Comparison of ENCODE assay signal across 1 cellular context in the genomic region with DNA sequence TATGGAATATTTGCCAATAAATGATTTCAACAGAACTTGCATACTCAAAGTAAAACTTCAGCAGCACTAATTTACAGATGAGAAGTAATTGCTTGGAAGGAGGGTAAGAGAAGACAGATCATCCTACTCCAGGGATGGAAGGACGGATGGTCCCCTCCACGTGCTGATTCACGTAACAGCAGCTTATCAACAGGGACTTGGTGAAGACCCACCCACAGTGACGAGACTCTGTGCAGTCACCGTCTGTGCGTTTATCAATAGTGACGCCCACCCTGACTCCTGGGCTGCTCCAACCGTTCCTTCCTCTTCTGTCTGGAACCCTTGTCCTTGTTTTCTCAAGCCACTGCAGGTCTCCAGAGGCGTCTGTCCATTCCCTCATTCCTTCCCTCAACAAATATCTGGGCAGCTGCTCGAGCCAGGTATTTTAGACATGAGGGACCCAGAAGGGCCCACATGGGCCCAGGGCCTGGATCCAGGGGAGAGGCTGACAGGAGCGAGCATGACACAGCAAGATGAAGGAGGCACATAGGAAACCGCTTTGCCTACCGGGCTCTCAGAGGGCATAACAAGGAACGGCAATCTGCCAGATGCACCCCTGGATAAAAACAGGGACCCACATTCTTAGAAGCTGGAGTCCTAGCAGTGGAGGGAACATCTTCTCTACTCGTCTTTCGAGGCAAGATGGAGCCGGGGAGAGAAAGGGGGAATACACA.
TF ChIP-seq lines count a peak whose summit lies in the region.

No MANE protein-coding gene starts in this region.

TF ChIP-seq in K562, 482 proteins besides CTCF, POLR2A, EP300 and RAD21 (continued from another document and continues in another):
- TF ChIP-seq, protein P1, sequence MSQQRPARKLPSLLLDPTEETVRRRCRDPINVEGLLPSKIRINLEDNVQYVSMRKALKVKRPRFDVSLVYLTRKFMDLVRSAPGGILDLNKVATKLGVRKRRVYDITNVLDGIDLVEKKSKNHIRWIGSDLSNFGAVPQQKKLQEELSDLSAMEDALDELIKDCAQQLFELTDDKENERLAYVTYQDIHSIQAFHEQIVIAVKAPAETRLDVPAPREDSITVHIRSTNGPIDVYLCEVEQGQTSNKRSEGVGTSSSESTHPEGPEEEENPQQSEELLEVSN (IDR thresholded peaks at IDR 0.05; ENCODE audit: borderline replicate concordance in 1 of 2, extremely low read depth in 1 of 2, insufficient read depth in 1 of 2, insufficient read length in 1 of 2, low read depth in 1 of 2, low read length in 1 of 2, poor library complexity in 1 of 2, severe bottlenecking in 1 of 2) = no peak
- TF ChIP-seq MAFF (IDR thresholded peaks at IDR 0.05; ENCODE audit: low read length) = 0 out of 2 replicates have a peak, but pooled peaks have one; percentile 11
- TF ChIP-seq, protein P2, sequence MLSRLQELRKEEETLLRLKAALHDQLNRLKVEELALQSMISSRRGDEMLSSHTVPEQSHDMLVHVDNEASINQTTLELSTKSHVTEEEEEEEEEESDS (CRISPR knock-in tag; IDR thresholded peaks at IDR 0.05) = no peak
- TF ChIP-seq ZNF76 (CRISPR knock-in tag; IDR thresholded peaks at IDR 0.05; ENCODE audit: borderline replicate concordance) = no peak
- no peak for TF ChIP-seq STAT5A (IDR thresholded peaks at IDR 0.05; ENCODE audit: borderline replicate concordance, low read length)
- TF ChIP-seq, protein P3, sequence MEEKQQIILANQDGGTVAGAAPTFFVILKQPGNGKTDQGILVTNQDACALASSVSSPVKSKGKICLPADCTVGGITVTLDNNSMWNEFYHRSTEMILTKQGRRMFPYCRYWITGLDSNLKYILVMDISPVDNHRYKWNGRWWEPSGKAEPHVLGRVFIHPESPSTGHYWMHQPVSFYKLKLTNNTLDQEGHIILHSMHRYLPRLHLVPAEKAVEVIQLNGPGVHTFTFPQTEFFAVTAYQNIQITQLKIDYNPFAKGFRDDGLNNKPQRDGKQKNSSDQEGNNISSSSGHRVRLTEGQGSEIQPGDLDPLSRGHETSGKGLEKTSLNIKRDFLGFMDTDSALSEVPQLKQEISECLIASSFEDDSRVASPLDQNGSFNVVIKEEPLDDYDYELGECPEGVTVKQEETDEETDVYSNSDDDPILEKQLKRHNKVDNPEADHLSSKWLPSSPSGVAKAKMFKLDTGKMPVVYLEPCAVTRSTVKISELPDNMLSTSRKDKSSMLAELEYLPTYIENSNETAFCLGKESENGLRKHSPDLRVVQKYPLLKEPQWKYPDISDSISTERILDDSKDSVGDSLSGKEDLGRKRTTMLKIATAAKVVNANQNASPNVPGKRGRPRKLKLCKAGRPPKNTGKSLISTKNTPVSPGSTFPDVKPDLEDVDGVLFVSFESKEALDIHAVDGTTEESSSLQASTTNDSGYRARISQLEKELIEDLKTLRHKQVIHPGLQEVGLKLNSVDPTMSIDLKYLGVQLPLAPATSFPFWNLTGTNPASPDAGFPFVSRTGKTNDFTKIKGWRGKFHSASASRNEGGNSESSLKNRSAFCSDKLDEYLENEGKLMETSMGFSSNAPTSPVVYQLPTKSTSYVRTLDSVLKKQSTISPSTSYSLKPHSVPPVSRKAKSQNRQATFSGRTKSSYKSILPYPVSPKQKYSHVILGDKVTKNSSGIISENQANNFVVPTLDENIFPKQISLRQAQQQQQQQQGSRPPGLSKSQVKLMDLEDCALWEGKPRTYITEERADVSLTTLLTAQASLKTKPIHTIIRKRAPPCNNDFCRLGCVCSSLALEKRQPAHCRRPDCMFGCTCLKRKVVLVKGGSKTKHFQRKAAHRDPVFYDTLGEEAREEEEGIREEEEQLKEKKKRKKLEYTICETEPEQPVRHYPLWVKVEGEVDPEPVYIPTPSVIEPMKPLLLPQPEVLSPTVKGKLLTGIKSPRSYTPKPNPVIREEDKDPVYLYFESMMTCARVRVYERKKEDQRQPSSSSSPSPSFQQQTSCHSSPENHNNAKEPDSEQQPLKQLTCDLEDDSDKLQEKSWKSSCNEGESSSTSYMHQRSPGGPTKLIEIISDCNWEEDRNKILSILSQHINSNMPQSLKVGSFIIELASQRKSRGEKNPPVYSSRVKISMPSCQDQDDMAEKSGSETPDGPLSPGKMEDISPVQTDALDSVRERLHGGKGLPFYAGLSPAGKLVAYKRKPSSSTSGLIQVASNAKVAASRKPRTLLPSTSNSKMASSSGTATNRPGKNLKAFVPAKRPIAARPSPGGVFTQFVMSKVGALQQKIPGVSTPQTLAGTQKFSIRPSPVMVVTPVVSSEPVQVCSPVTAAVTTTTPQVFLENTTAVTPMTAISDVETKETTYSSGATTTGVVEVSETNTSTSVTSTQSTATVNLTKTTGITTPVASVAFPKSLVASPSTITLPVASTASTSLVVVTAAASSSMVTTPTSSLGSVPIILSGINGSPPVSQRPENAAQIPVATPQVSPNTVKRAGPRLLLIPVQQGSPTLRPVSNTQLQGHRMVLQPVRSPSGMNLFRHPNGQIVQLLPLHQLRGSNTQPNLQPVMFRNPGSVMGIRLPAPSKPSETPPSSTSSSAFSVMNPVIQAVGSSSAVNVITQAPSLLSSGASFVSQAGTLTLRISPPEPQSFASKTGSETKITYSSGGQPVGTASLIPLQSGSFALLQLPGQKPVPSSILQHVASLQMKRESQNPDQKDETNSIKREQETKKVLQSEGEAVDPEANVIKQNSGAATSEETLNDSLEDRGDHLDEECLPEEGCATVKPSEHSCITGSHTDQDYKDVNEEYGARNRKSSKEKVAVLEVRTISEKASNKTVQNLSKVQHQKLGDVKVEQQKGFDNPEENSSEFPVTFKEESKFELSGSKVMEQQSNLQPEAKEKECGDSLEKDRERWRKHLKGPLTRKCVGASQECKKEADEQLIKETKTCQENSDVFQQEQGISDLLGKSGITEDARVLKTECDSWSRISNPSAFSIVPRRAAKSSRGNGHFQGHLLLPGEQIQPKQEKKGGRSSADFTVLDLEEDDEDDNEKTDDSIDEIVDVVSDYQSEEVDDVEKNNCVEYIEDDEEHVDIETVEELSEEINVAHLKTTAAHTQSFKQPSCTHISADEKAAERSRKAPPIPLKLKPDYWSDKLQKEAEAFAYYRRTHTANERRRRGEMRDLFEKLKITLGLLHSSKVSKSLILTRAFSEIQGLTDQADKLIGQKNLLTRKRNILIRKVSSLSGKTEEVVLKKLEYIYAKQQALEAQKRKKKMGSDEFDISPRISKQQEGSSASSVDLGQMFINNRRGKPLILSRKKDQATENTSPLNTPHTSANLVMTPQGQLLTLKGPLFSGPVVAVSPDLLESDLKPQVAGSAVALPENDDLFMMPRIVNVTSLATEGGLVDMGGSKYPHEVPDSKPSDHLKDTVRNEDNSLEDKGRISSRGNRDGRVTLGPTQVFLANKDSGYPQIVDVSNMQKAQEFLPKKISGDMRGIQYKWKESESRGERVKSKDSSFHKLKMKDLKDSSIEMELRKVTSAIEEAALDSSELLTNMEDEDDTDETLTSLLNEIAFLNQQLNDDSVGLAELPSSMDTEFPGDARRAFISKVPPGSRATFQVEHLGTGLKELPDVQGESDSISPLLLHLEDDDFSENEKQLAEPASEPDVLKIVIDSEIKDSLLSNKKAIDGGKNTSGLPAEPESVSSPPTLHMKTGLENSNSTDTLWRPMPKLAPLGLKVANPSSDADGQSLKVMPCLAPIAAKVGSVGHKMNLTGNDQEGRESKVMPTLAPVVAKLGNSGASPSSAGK (IDR thresholded peaks at IDR 0.05) = no peak
- 0 out of 2 replicates have a peak, but pooled peaks have one; percentile 8 for TF ChIP-seq CBFA2T2 (conservative IDR thresholded peaks at IDR 0.05)
- no peak for TF ChIP-seq ZNF140 (CRISPR knock-in tag; IDR thresholded peaks at IDR 0.05)
- no peak for TF ChIP-seq NR4A1 (CRISPR knock-in tag; IDR thresholded peaks at IDR 0.05)
- no peak for TF ChIP-seq NR4A1 (tag; IDR thresholded peaks at IDR 0.05)
- TF ChIP-seq CREM (IDR thresholded peaks at IDR 0.05; ENCODE audit: low read depth) = peak; percentile 57
- TF ChIP-seq ZNF431 (CRISPR knock-in tag; IDR thresholded peaks at IDR 0.05) = no peak
- TF ChIP-seq POLR2AphosphoS5 (IDR thresholded peaks at IDR 0.05; ENCODE audit: control insufficient read depth, insufficient read depth, low read depth, low read length) = no peak
- no peak for TF ChIP-seq CBFB (CRISPR knock-in tag; IDR thresholded peaks at IDR 0.05)
- no peak for TF ChIP-seq FOXA3 (CRISPR knock-in tag; conservative IDR thresholded peaks at IDR 0.05 in 1 of 2, IDR thresholded peaks at IDR 0.05 in 1 of 2)
- TF ChIP-seq, protein P4, sequence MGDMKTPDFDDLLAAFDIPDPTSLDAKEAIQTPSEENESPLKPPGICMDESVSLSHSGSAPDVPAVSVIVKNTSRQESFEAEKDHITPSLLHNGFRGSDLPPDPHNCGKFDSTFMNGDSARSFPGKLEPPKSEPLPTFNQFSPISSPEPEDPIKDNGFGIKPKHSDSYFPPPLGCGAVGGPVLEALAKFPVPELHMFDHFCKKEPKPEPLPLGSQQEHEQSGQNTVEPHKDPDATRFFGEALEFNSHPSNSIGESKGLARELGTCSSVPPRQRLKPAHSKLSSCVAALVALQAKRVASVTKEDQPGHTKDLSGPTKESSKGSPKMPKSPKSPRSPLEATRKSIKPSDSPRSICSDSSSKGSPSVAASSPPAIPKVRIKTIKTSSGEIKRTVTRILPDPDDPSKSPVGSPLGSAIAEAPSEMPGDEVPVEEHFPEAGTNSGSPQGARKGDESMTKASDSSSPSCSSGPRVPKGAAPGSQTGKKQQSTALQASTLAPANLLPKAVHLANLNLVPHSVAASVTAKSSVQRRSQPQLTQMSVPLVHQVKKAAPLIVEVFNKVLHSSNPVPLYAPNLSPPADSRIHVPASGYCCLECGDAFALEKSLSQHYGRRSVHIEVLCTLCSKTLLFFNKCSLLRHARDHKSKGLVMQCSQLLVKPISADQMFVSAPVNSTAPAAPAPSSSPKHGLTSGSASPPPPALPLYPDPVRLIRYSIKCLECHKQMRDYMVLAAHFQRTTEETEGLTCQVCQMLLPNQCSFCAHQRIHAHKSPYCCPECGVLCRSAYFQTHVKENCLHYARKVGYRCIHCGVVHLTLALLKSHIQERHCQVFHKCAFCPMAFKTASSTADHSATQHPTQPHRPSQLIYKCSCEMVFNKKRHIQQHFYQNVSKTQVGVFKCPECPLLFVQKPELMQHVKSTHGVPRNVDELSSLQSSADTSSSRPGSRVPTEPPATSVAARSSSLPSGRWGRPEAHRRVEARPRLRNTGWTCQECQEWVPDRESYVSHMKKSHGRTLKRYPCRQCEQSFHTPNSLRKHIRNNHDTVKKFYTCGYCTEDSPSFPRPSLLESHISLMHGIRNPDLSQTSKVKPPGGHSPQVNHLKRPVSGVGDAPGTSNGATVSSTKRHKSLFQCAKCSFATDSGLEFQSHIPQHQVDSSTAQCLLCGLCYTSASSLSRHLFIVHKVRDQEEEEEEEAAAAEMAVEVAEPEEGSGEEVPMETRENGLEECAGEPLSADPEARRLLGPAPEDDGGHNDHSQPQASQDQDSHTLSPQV (IDR thresholded peaks at IDR 0.05) = peak; percentile 76; the same call in 1 of the 2 replicates
- TF ChIP-seq ZNF77 (CRISPR knock-in tag; IDR thresholded peaks at IDR 0.05) = no peak
- TF ChIP-seq PHB (CRISPR knock-in tag; IDR thresholded peaks at IDR 0.05) = no peak
- TF ChIP-seq, protein P5, sequence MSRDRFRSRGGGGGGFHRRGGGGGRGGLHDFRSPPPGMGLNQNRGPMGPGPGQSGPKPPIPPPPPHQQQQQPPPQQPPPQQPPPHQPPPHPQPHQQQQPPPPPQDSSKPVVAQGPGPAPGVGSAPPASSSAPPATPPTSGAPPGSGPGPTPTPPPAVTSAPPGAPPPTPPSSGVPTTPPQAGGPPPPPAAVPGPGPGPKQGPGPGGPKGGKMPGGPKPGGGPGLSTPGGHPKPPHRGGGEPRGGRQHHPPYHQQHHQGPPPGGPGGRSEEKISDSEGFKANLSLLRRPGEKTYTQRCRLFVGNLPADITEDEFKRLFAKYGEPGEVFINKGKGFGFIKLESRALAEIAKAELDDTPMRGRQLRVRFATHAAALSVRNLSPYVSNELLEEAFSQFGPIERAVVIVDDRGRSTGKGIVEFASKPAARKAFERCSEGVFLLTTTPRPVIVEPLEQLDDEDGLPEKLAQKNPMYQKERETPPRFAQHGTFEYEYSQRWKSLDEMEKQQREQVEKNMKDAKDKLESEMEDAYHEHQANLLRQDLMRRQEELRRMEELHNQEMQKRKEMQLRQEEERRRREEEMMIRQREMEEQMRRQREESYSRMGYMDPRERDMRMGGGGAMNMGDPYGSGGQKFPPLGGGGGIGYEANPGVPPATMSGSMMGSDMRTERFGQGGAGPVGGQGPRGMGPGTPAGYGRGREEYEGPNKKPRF (IDR thresholded peaks at IDR 0.05; ENCODE audit: low read depth, low read length) = no peak
- TF ChIP-seq FOXK2 (conservative IDR thresholded peaks at IDR 0.05 in 1 of 2, IDR thresholded peaks at IDR 0.05 in 1 of 2; ENCODE audit: low read depth in 2 of 2) = peak in 1 of 2 experiments; percentile 37; a peak in 1 of 4 replicates
- TF ChIP-seq PCBP2 (IDR thresholded peaks at IDR 0.05; ENCODE audit: low read depth, low read length, poor library complexity, severe bottlenecking) = no peak
- no peak for TF ChIP-seq NFIC (IDR thresholded peaks at IDR 0.05)
- TF ChIP-seq, protein P6, sequence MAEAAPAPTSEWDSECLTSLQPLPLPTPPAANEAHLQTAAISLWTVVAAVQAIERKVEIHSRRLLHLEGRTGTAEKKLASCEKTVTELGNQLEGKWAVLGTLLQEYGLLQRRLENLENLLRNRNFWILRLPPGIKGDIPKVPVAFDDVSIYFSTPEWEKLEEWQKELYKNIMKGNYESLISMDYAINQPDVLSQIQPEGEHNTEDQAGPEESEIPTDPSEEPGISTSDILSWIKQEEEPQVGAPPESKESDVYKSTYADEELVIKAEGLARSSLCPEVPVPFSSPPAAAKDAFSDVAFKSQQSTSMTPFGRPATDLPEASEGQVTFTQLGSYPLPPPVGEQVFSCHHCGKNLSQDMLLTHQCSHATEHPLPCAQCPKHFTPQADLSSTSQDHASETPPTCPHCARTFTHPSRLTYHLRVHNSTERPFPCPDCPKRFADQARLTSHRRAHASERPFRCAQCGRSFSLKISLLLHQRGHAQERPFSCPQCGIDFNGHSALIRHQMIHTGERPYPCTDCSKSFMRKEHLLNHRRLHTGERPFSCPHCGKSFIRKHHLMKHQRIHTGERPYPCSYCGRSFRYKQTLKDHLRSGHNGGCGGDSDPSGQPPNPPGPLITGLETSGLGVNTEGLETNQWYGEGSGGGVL (CRISPR knock-in tag; IDR thresholded peaks at IDR 0.05) = no peak
- TF ChIP-seq, protein P7, sequence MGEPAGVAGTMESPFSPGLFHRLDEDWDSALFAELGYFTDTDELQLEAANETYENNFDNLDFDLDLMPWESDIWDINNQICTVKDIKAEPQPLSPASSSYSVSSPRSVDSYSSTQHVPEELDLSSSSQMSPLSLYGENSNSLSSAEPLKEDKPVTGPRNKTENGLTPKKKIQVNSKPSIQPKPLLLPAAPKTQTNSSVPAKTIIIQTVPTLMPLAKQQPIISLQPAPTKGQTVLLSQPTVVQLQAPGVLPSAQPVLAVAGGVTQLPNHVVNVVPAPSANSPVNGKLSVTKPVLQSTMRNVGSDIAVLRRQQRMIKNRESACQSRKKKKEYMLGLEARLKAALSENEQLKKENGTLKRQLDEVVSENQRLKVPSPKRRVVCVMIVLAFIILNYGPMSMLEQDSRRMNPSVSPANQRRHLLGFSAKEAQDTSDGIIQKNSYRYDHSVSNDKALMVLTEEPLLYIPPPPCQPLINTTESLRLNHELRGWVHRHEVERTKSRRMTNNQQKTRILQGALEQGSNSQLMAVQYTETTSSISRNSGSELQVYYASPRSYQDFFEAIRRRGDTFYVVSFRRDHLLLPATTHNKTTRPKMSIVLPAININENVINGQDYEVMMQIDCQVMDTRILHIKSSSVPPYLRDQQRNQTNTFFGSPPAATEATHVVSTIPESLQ (CRISPR knock-in tag; IDR thresholded peaks at IDR 0.05) = no peak
- no peak for TF ChIP-seq SMARCE1 (IDR thresholded peaks at IDR 0.05)
- TF ChIP-seq HIVEP1 (CRISPR knock-in tag; IDR thresholded peaks at IDR 0.05) = no peak
